23 cellular contexts compared by ENCODE assay signal in the genomic region with DNA sequence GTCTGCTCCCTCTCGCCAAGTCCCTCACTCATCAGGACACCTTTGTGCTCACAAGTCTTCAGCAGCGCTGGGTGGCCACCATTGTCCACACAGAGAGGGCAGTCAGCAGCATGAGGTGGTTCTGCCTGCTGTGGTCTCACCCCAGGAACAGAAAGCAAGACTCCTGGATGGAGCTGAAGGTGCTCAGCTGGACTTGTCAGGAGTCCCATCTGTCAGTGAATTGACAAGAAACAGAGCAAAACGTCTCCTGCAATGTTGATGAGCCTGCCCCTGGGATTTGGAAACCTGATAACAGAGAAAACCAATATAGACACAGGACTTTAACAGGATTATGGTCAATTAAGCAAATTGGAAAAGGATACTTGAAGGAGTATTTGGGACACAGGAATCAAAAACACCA.
"Had no signal": no experiment of that assay in that cellular context is flagged by ENCODE, and none has a peak within 500 bp of the region (broad histone marks: within the 10 kb centered on the region; RNA-seq: fewer than 3 reads in every experiment).

No MANE protein-coding gene starts in this region.

- H3K36me3 ChIP-seq: tibial nerve, uterus had no signal

- H3K4me3 ChIP-seq: body of pancreas, lung, tibial nerve, uterus had no signal

- H3K4me1 ChIP-seq: body of pancreas, uterus had no signal

- H3K27ac ChIP-seq: body of pancreas, epithelial cell of prostate, foreskin keratinocyte, tibial nerve, uterus had no signal

- H3K4me3 Mint-ChIP-seq: activated B cell treated with CpG ODN at 0.5 μM for 24 hours; activated CD4-positive, alpha-beta memory T cell treated with anti-CD3 and anti-CD28 coated beads, Interleukin-2, amount 10 ng/mL, durations not matched to agents 7 days and 5 days; nephron; T-helper 2 cell treated with Interferon-gamma antibody and Interleukin-4, amounts not matched to agents 5 μg/mL and 100 μg/mL, for 36 hours had no signal

- DNase-seq: activated B cell treated with CpG ODN at 0.5 μM for 24 hours; activated CD4-positive, alpha-beta memory T cell treated with anti-CD3 and anti-CD28 coated beads, Interleukin-2, amount 10 ng/mL, durations not matched to agents 7 days and 5 days; activated CD4-positive, alpha-beta T cell treated with anti-CD3 and anti-CD28 coated beads for 4 hours; activated naive CD4-positive, alpha-beta T cell treated with Interleukin-2 at 50 U/mL for 16 hours; activated T-cell treated with anti-CD3 and anti-CD28 coated beads, Interleukin-2, amount 50 U/mL, for 24 hours; body of pancreas; foreskin keratinocyte; hypothalamus; kidney; midbrain; occipital lobe; retina; stimulated activated CD4-positive, alpha-beta T cell treated with anti-CD3 and anti-CD28 coated beads, Interleukin-12 subunit alpha, Interleukin-12 subunit beta, amount 100 ng/mL, for 4 hours; stimulated activated CD4-positive, alpha-beta T cell treated with anti-CD3 and anti-CD28 coated beads, Interleukin-2, amount 100 ng/mL, for 24 hours; stimulated activated naive CD8-positive, alpha-beta T cell treated with anti-CD3 and anti-CD28 coated beads, Interleukin-15, Interleukin-2, amounts not matched to agents 100 U/mL and 50 U/mL, for 24 hours; substantia nigra; uterus had no signal

- H3K9me3 ChIP-seq: body of pancreas, tibial nerve, uterus had no signal

- H3K9me3 Mint-ChIP-seq: activated B cell treated with CpG ODN at 0.5 μM for 24 hours; activated CD4-positive, alpha-beta memory T cell treated with anti-CD3 and anti-CD28 coated beads, Interleukin-2, amount 10 ng/mL, durations not matched to agents 7 days and 5 days; activated T-cell treated with anti-CD3 and anti-CD28 coated beads, Interleukin-2, amount 50 U/mL, for 24 hours; activated T-helper 2 cell treated with anti-CD3 and anti-CD28 coated beads, Interferon-gamma antibody, Interleukin-2, Interleukin-4, amounts not matched to agents 10 μg/mL and 5 μg/mL and 100 μg/mL, durations not matched to agents 14 hours and 24 hours and 36 hours; nephron; T-helper 2 cell treated with Interferon-gamma antibody and Interleukin-4, amounts not matched to agents 5 μg/mL and 100 μg/mL, for 36 hours had no signal

- H3K27me3 ChIP-seq: body of pancreas, foreskin keratinocyte, tibial nerve, uterus had no signal

- H3K27ac Mint-ChIP-seq: activated B cell treated with CpG ODN at 0.5 μM for 24 hours; activated T-cell treated with anti-CD3 and anti-CD28 coated beads, Interleukin-2, amount 50 U/mL, for 24 hours; activated T-helper 2 cell treated with anti-CD3 and anti-CD28 coated beads, Interferon-gamma antibody, Interleukin-2, Interleukin-4, amounts not matched to agents 10 μg/mL and 5 μg/mL and 100 μg/mL, durations not matched to agents 14 hours and 24 hours and 36 hours; nephron; T-helper 2 cell treated with Interferon-gamma antibody and Interleukin-4, amounts not matched to agents 5 μg/mL and 100 μg/mL, for 36 hours had no signal

- H3K27me3 Mint-ChIP-seq: activated T-cell treated with anti-CD3 and anti-CD28 coated beads, Interleukin-2, amount 50 U/mL, for 24 hours had no signal
